ENCODE assay signal across 21 cellular contexts in the genomic region with DNA sequence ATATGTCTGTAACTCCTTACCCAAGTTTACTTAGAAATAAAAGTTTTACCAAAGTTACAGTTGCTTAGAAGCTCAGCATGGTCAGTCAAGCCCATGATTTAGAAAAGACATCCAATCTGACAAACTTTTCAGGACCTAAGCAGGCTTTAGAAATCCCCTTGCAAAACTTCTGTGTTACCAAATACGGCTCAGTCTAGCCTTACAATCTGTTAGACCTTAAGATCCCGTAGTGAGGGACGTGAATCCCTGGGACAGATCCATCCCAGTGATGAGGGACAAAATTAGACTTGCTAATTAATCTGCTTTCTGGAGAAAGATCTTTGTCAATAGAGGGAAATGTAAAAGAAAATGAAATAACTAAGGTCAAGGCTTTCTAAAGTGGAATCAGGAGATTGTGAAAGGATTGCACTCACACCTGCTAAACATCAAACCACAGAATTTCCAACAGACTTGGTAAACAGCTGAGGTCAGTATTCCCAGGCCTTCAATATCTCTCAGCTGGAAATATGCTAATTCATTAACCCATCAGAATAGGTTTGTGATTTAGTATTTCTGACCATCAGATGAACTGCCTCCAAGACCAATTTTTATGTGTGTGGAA.
"Had no signal": no experiment of that assay in that cellular context is flagged by ENCODE, and none has a peak within 500 bp of the region (broad histone marks: within the 10 kb centered on the region; RNA-seq: fewer than 3 reads in every experiment).

No MANE protein-coding gene starts in this region.

- H3K4me1 Mint-ChIP-seq: activated CD8-positive, alpha-beta memory T cell treated with anti-CD3 and anti-CD28 coated beads, Interleukin-2, amount 10 ng/mL, durations not matched to agents 7 days and 5 days; natural killer cell had no signal

- H3K9me3 Mint-ChIP-seq: activated T-cell treated with anti-CD3 and anti-CD28 coated beads, Interleukin-2, amount 50 U/mL, for 24 hours; natural killer cell; T-helper 2 cell treated with Interferon-gamma antibody and Interleukin-4, amounts not matched to agents 5 μg/mL and 100 μg/mL, for 36 hours had no signal

- H3K9me3 ChIP-seq: lower lobe of right lung, prostate gland, sigmoid colon, suprapubic skin had no signal

- H3K36me3 ChIP-seq: heart right ventricle, lower lobe of right lung, prostate gland, sigmoid colon, suprapubic skin had no signal

- H3K27me3 ChIP-seq: heart right ventricle, sigmoid colon, suprapubic skin had no signal

- H3K36me3 Mint-ChIP-seq: activated CD8-positive, alpha-beta memory T cell treated with anti-CD3 and anti-CD28 coated beads, Interleukin-2, amount 10 ng/mL, durations not matched to agents 7 days and 5 days; activated naive CD8-positive, alpha-beta T cell; natural killer cell; type B pancreatic cell had no signal

- DNase-seq: activated CD4-positive, alpha-beta T cell treated with anti-CD3 and anti-CD28 coated beads, Interleukin-2, amount 50 U/mL, for 48 hours; activated CD4-positive, CD25-positive, alpha-beta regulatory T cell treated with anti-CD3 and anti-CD28 coated beads, Interleukin-2, amount 50 U/mL, for 72 hours; activated CD8-positive, alpha-beta memory T cell treated with anti-CD3 and anti-CD28 coated beads, Interleukin-2, amount 10 ng/mL, durations not matched to agents 7 days and 5 days; activated effector memory CD4-positive, alpha-beta T cell treated with Interleukin-2 at 50 U/mL for 16 hours; activated T-cell treated with anti-CD3 and anti-CD28 coated beads, Interleukin-2, amount 50 U/mL, for 24 hours; anterior cingulate cortex; foreskin melanocyte; heart right ventricle; lower lobe of right lung; natural killer cell; occipital lobe; sigmoid colon; stimulated activated CD4-positive, alpha-beta T cell treated with anti-CD3 and anti-CD28 coated beads, Interleukin-4, amount 100 ng/mL, for 1 hour; stimulated activated CD8-positive, alpha-beta memory T cell treated with anti-CD3 and anti-CD28 coated beads, Interleukin-4, amount 100 ng/mL, for 48 hours; stimulated activated naive CD8-positive, alpha-beta T cell treated with anti-CD3 and anti-CD28 coated beads, Interleukin-15, Interleukin-2, amounts not matched to agents 100 U/mL and 50 U/mL, for 24 hours; SW 1271 had no signal

- H3K4me3 Mint-ChIP-seq: activated CD8-positive, alpha-beta memory T cell treated with anti-CD3 and anti-CD28 coated beads, Interleukin-2, amount 10 ng/mL, durations not matched to agents 7 days and 5 days; activated naive CD8-positive, alpha-beta T cell; activated T-cell treated with anti-CD3 and anti-CD28 coated beads, Interleukin-2, amount 50 U/mL, for 24 hours; natural killer cell; T-helper 2 cell treated with Interferon-gamma antibody and Interleukin-4, amounts not matched to agents 5 μg/mL and 100 μg/mL, for 36 hours; type B pancreatic cell had no signal

- ATAC-seq: activated CD8-positive, alpha-beta memory T cell treated with anti-CD3 and anti-CD28 coated beads, Interleukin-2, amount 10 ng/mL, durations not matched to agents 7 days and 5 days; heart right ventricle; lower lobe of right lung; natural killer cell; stimulated activated naive CD8-positive, alpha-beta T cell treated with anti-CD3 and anti-CD28 coated beads, Interleukin-15, Interleukin-2, amounts not matched to agents 100 U/mL and 50 U/mL, for 24 hours had no signal

- H3K4me3 ChIP-seq: heart right ventricle, lower lobe of right lung, prostate gland, sigmoid colon, suprapubic skin had no signal

- H3K4me1 ChIP-seq: lower lobe of right lung, prostate gland, sigmoid colon, suprapubic skin had no signal

- H3K27ac ChIP-seq: heart right ventricle, lower lobe of right lung, prostate gland, sigmoid colon, suprapubic skin had no signal

- H3K27ac Mint-ChIP-seq: activated CD8-positive, alpha-beta memory T cell treated with anti-CD3 and anti-CD28 coated beads, Interleukin-2, amount 10 ng/mL, durations not matched to agents 7 days and 5 days; activated naive CD8-positive, alpha-beta T cell; activated T-cell treated with anti-CD3 and anti-CD28 coated beads, Interleukin-2, amount 50 U/mL, for 24 hours; natural killer cell; T-helper 2 cell treated with Interferon-gamma antibody and Interleukin-4, amounts not matched to agents 5 μg/mL and 100 μg/mL, for 36 hours; type B pancreatic cell had no signal
